In genomic region chr1:174301295-174302077, GRCh38 we compare ENCODE assay signal across 17 cellular contexts.
"Had no signal": no experiment of that assay in that cellular context is flagged by ENCODE, and none has a peak within 500 bp of the region (broad histone marks: within the 10 kb centered on the region; RNA-seq: fewer than 3 reads in every experiment).

No MANE protein-coding gene starts in this region.

- H3K27ac ChIP-seq: esophagus squamous epithelium, prostate gland, skin epidermis, vagina, VCaP had no signal

- DNase-seq: activated CD4-positive, alpha-beta T cell treated with anti-CD3 and anti-CD28 coated beads for 1 hour; activated gamma-delta T cell treated with Interleukin-2 at 50 U/mL for 16 hours; activated naive CD8-positive, alpha-beta T cell treated with anti-CD3 and anti-CD28 coated beads for 36 hours; amniotic stem cell; effector CD4-positive, alpha-beta T cell; esophagus squamous epithelium; naive thymus-derived CD8-positive, alpha-beta T cell; occipital lobe; right cardiac atrium; stimulated activated naive CD8-positive, alpha-beta T cell treated with anti-CD3 and anti-CD28 coated beads, Interleukin-15, amount 100 ng/mL, for 72 hours; trophoblast cell had no signal

- H3K4me3 ChIP-seq: esophagus squamous epithelium, prostate gland, skin epidermis, vagina had no signal

- H3K27ac Mint-ChIP-seq: activated naive CD8-positive, alpha-beta T cell treated with anti-CD3 and anti-CD28 coated beads for 36 hours; activated T-helper 1 cell treated with anti-CD3 and anti-CD28 coated beads, Interleukin-12 subunit alpha, Interleukin-12 subunit beta, Interleukin-2, Interleukin-4 antibody, amounts not matched to agents 30 ng/mL and 10 ng/mL and 1 ng/mL, durations not matched to agents 14 hours and 24 hours and 36 hours; stimulated activated naive CD8-positive, alpha-beta T cell treated with anti-CD3 and anti-CD28 coated beads, Interleukin-15, amount 100 ng/mL, for 72 hours; T-helper 1 cell treated with Interleukin-12 subunit alpha and Interleukin-12 subunit beta and Interleukin-4 antibody, amounts not matched to agents 30 μg/mL and 1 μg/mL, for 36 hours had no signal

- H3K27me3 ChIP-seq: esophagus squamous epithelium, vagina had no signal

- H3K36me3 ChIP-seq: prostate gland had no signal

- H3K27me3 Mint-ChIP-seq: activated naive CD8-positive, alpha-beta T cell treated with anti-CD3 and anti-CD28 coated beads for 36 hours; naive thymus-derived CD8-positive, alpha-beta T cell; stimulated activated naive CD8-positive, alpha-beta T cell treated with anti-CD3 and anti-CD28 coated beads, Interleukin-15, amount 100 ng/mL, for 72 hours had no signal

- H3K9me3 ChIP-seq: prostate gland had no signal

- ATAC-seq: naive thymus-derived CD8-positive, alpha-beta T cell; right cardiac atrium; stimulated activated naive CD8-positive, alpha-beta T cell treated with anti-CD3 and anti-CD28 coated beads, Interleukin-15, amount 100 ng/mL, for 72 hours had no signal

- H3K4me1 Mint-ChIP-seq: stimulated activated naive CD8-positive, alpha-beta T cell treated with anti-CD3 and anti-CD28 coated beads, Interleukin-15, amount 100 ng/mL, for 72 hours had no signal

- H3K4me3 Mint-ChIP-seq: activated naive CD8-positive, alpha-beta T cell treated with anti-CD3 and anti-CD28 coated beads for 36 hours; activated T-helper 1 cell treated with anti-CD3 and anti-CD28 coated beads, Interleukin-12 subunit alpha, Interleukin-12 subunit beta, Interleukin-2, Interleukin-4 antibody, amounts not matched to agents 30 ng/mL and 10 ng/mL and 1 ng/mL, durations not matched to agents 14 hours and 24 hours and 36 hours; naive thymus-derived CD8-positive, alpha-beta T cell; stimulated activated naive CD8-positive, alpha-beta T cell treated with anti-CD3 and anti-CD28 coated beads, Interleukin-15, amount 100 ng/mL, for 72 hours; T-helper 1 cell treated with Interleukin-12 subunit alpha and Interleukin-12 subunit beta and Interleukin-4 antibody, amounts not matched to agents 30 μg/mL and 1 μg/mL, for 36 hours had no signal

- H3K4me1 ChIP-seq: esophagus squamous epithelium, prostate gland, vagina had no signal
